ENCODE assay signal across 25 cellular contexts in the genomic region with DNA sequence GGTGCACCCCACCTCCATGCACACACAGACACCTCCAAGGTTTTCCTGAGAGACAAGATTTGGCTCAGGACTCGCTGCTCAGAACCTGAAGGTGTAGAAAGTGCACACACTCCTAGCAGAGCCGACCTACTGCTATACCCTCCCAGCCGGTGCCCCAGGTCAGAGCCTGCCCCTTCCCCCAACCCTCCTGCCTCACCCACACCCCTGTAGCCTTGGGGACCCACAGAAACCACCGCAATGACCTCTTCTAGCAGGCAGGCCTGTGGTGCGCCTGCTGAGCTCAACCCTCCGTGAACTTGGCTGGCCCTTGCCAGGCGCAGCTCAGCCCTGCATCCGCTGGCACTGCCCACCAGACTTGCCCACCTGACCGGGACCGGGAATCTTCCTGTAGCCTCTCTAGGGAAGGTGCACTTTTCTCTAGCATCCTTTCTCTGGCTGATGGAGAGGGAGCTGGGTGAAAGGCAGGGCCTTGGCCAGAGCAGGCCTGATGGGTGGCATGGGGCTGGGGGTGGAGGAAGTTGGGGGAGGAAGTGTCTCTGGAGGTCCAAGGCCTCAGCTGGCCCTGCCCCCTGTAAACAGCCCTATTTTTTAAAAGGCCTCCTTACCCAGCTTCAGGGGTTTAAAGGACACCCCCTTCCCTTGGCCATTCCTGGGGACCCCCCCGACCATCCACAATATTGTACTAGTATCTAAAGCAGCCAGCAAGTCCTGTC. TPM values are rescaled to one million over a fixed set of nuclear protein-coding genes. Genes with fewer than 3 reads are reported as not detected.
DNase-seq lines count a peak whose midpoint lies in the region; ATAC-seq and TF ChIP-seq lines count a peak whose summit lies in the region.
"Had no signal": no experiment of that assay in that cellular context is flagged by ENCODE, and none has a peak within 500 bp of the region (broad histone marks: within the 10 kb centered on the region; RNA-seq: fewer than 3 reads in every experiment).

No MANE protein-coding gene starts in this region.

- no peak overlapping the region for H3K4me3 ChIP-seq in HEK293 (ENCODE audit: low read depth, low read length)
- peak overlapping the region; percentile 27 to 70 for H3K4me3 ChIP-seq in neutrophil (ENCODE audit: low read depth in 1 of 2, low read length in 1 of 2)
- H3K4me3 ChIP-seq: tibial nerve had no signal

- POLR2A ChIA-PET in HEK293 (lab: Yijun Ruan, JAX): no interaction called here

- no peaks in the 10 kb centered on the region for H3K36me3 ChIP-seq in HEK293 (ENCODE audit: control insufficient read depth in 2 of 2, insufficient read depth in 1 of 2, low read length in 2 of 2)
- no peaks in the 10 kb centered on the region for H3K36me3 ChIP-seq in neutrophil
- H3K36me3 ChIP-seq: tibial nerve, WERI-Rb-1 had no signal

- peak overlapping the region; percentile 73 for H3K27ac Mint-ChIP-seq in dendritic cell treated with granulocyte-macrophage colony-stimulating factor and Interleukin-4, amounts not matched to agents 40 ng/mL and 50 ng/mL, for 4 days
- no peak overlapping the region for H3K27ac Mint-ChIP-seq in osteocyte (ENCODE audit: unreplicated experiment)
- H3K27ac Mint-ChIP-seq: activated CD4-positive, alpha-beta memory T cell treated with anti-CD3 and anti-CD28 coated beads, Interleukin-2, amount 10 ng/mL, durations not matched to agents 7 days and 5 days; activated T-cell treated with anti-CD3 and anti-CD28 coated beads, Interleukin-2, amount 50 U/mL, for 72 hours; nephron progenitor cell; progenitor cell of endocrine pancreas; stimulated activated naive B cell treated with anti-CD40 and anti-IgM and Interleukin-4, amounts not matched to agents 10 μg/mL and 1 μg/mL and 100 μg/mL, for 72 hours had no signal

- no peaks in the 10 kb centered on the region for H3K27me3 ChIP-seq in neutrophil

- peak; percentile 51 for DNase-seq in SKM-1 treated with dmso at 0.1 percent for 144 hours (lab: John Stamatoyannopoulos, UW; ENCODE audit: unreplicated experiment)
- no peak for DNase-seq in SKM-1 (lab: John Stamatoyannopoulos, UW; ENCODE audit: unreplicated experiment)
- no peak for DNase-seq in osteocyte (ENCODE audit: extremely low spot score, unreplicated experiment)
- no peak for DNase-seq in HUDEP-2 (lab: John Stamatoyannopoulos, UW; ENCODE audit: unreplicated experiment in 76 of 76)
- DNase-seq: 8988T; activated CD4-positive, alpha-beta memory T cell treated with anti-CD3 and anti-CD28 coated beads, Interleukin-2, amount 10 ng/mL, durations not matched to agents 7 days and 5 days; activated naive CD4-positive, alpha-beta T cell treated with anti-CD3 and anti-CD28 coated beads, Interleukin-2, amount 50 U/mL, for 16 hours; activated T-cell treated with anti-CD3 and anti-CD28 coated beads, Interleukin-2, amount 50 U/mL, for 72 hours; effector CD4-positive, alpha-beta T cell; kidney glomerular epithelial cell; mesenchymal stem cell; NCI-H1417 treated with DMSO at 0.1 percent for 48 hours; NCI-H524; nephron progenitor cell; SHP77; stimulated activated CD4-positive, alpha-beta T cell treated with anti-CD3 and anti-CD28 coated beads, Interleukin-1b, Interleukin-23, amount 100 ng/mL, for 48 hours; stimulated activated naive B cell treated with anti-CD40 and anti-IgM and Interleukin-4, amounts not matched to agents 10 μg/mL and 1 μg/mL and 100 μg/mL, for 72 hours; T-helper 1 cell; WERI-Rb-1 had no signal

- no peak for TF ChIP-seq CTCF in HEK293 (tag by site-specific recombination; IDR thresholded peaks at IDR 0.05)
- no peak for TF ChIP-seq CTCF in neutrophil (IDR thresholded peaks at IDR 0.05)
- no peak for TF ChIP-seq CTCF in osteocyte (IDR thresholded peaks at IDR 0.05)

- peaks cover 2% of the 10 kb centered on the region for H3K9me3 Mint-ChIP-seq in dendritic cell treated with granulocyte-macrophage colony-stimulating factor and Interleukin-4, amounts not matched to agents 40 ng/mL and 50 ng/mL, for 4 days
- peaks cover under 1% of the 10 kb centered on the region for H3K9me3 Mint-ChIP-seq in osteocyte (ENCODE audit: unreplicated experiment)
- H3K9me3 Mint-ChIP-seq: activated CD4-positive, alpha-beta memory T cell treated with anti-CD3 and anti-CD28 coated beads, Interleukin-2, amount 10 ng/mL, durations not matched to agents 7 days and 5 days; activated T-cell treated with anti-CD3 and anti-CD28 coated beads, Interleukin-2, amount 50 U/mL, for 72 hours had no signal

- H3K36me3 Mint-ChIP-seq in dendritic cell treated with granulocyte-macrophage colony-stimulating factor and Interleukin-4, amounts not matched to agents 40 ng/mL and 50 ng/mL, for 4 days (ENCODE audit: low read depth): no peaks in the 10 kb centered on the region
- H3K36me3 Mint-ChIP-seq in osteocyte (ENCODE audit: unreplicated experiment): no peaks in the 10 kb centered on the region

- H3K4me3 Mint-ChIP-seq in dendritic cell treated with granulocyte-macrophage colony-stimulating factor and Interleukin-4, amounts not matched to agents 40 ng/mL and 50 ng/mL, for 4 days: no peak overlapping the region
- H3K4me3 Mint-ChIP-seq in osteocyte (ENCODE audit: unreplicated experiment): no peak overlapping the region
- H3K4me3 Mint-ChIP-seq: activated CD4-positive, alpha-beta memory T cell treated with anti-CD3 and anti-CD28 coated beads, Interleukin-2, amount 10 ng/mL, durations not matched to agents 7 days and 5 days; activated T-cell treated with anti-CD3 and anti-CD28 coated beads, Interleukin-2, amount 50 U/mL, for 72 hours; nephron progenitor cell had no signal

- peaks cover under 1% of the 10 kb centered on the region for H3K27me3 Mint-ChIP-seq in dendritic cell treated with granulocyte-macrophage colony-stimulating factor and Interleukin-4, amounts not matched to agents 40 ng/mL and 50 ng/mL, for 4 days
- peaks cover 35% of the 10 kb centered on the region for H3K27me3 Mint-ChIP-seq in osteocyte (ENCODE audit: unreplicated experiment)

- H3K9me3 ChIP-seq in HEK293 (ENCODE audit: control insufficient read depth, insufficient read depth, low read depth, low read length) (no peaks in the 10 kb centered on the region), neutrophil (no peaks in the 10 kb centered on the region)
- H3K9me3 ChIP-seq: tibial nerve had no signal

- no peak for ATAC-seq in HG02571 (IDR thresholded peaks at IDR 0.05; ENCODE audit: unreplicated experiment)
- ATAC-seq: activated T-cell treated with anti-CD3 and anti-CD28 coated beads, Interleukin-2, amount 50 U/mL, for 72 hours had no signal

- peaks cover 88% of the 10 kb centered on the region for H3K4me1 Mint-ChIP-seq in dendritic cell treated with granulocyte-macrophage colony-stimulating factor and Interleukin-4, amounts not matched to agents 40 ng/mL and 50 ng/mL, for 4 days (ENCODE audit: low read depth)
- H3K4me1 Mint-ChIP-seq in osteocyte (ENCODE audit: unreplicated experiment): peaks cover 3% of the 10 kb centered on the region

- CTCF ChIA-PET in HEK293 (lab: Yijun Ruan, JAX): interaction anchor here (0.6 kb wide), 1 partner anchor 837 kb away, joined by 3 read pairs; no protein-coding TSS in a partner anchor

- H3K4me1 ChIP-seq in HEK293 (ENCODE audit: control insufficient read depth, insufficient read depth, low read length) (no peaks in the 10 kb centered on the region), neutrophil (ENCODE audit: control insufficient read depth in 1 of 2, insufficient read depth in 1 of 2, low read depth in 1 of 2, low read length in 1 of 2) (peaks cover 75 to 80% of the 10 kb centered on the region in 2 experiments)

- H3K27ac ChIP-seq in HEK293 (ENCODE audit: extremely low read depth, low read depth, low read length) (no peak overlapping the region), neutrophil (peak overlapping the region; percentile 100)
- H3K27ac ChIP-seq: WERI-Rb-1 had no signal

- intact Hi-C loops in dendritic cell treated with granulocyte-macrophage colony-stimulating factor and Interleukin-4, amounts not matched to agents 40 ng/mL and 50 ng/mL, for 4 days (cut with micrococcal nuclease): no loop called here

TF ChIP-seq in HEK293, 187 proteins besides CTCF, POLR2A, EP300 and RAD21:
- TF ChIP-seq ZNF302 (tag by site-specific recombination; IDR thresholded peaks at IDR 0.05; ENCODE audit: low read depth) (no peak), HIC1 (tag by site-specific recombination; IDR thresholded peaks at IDR 0.05) (0 out of 2 replicates have a peak, but pooled peaks have one; percentile 43)

RNA-seq across cellular contexts. Expression of gene SLCO4A1, which starts 36.9 kb away (rescaled TPM):
- 1.2 and 1.5 TPM in 2 replicates for total RNA-seq in osteocyte
